Comparison of ENCODE assay signal across 18 cellular contexts in genomic region chr10:10438335-10439123, GRCh38.
A peak's percentile ranks its signal among the peaks of the same experiment; 100 is the strongest.
DNase-seq lines count a peak whose midpoint lies in the region; ATAC-seq, FAIRE-seq and TF ChIP-seq lines count a peak whose summit lies in the region.
"Had no signal": no experiment of that assay in that cellular context is flagged by ENCODE, and none has a peak within 500 bp of the region (broad histone marks: within the 10 kb centered on the region; RNA-seq: fewer than 3 reads in every experiment).

No MANE protein-coding gene starts in this region.

- no peak overlapping the region for H3K4me3 ChIP-seq in H1 (ENCODE audit: extremely low read depth in 1 of 4, insufficient read depth in 2 of 4, low read depth in 3 of 4, low read length in 4 of 4)
- no peak overlapping the region for H3K4me3 ChIP-seq in transverse colon
- no peak overlapping the region for H3K4me3 ChIP-seq in MM.1S (ENCODE audit: low read length)
- H3K4me3 ChIP-seq: SK-N-MC had no signal

- POLR2A ChIA-PET in H1 (lab: Charles Lee; ENCODE audit: partially characterized antibody): no interaction called here

- CTCF ChIA-PET in H1 (lab: Charles Lee; ENCODE audit: partially characterized antibody): no interaction called here

- H2BK15ac ChIP-seq in H1 (ENCODE audit: low read length): no peak overlapping the region

- no peak overlapping the region for H2AK5ac ChIP-seq in H1 (ENCODE audit: low read depth, low read length)

- TF ChIP-seq POLR2A in H1 (IDR thresholded peaks at IDR 0.05; ENCODE audit: control extremely low read depth in 1 of 2, low read depth in 2 of 2, low read length in 2 of 2) (no peak), transverse colon (IDR thresholded peaks at IDR 0.05) (no peak)

- no peak for TF ChIP-seq RAD21 in H1 (IDR thresholded peaks at IDR 0.05 in 1 of 2, conservative IDR thresholded peaks at IDR 0.05 in 1 of 2; ENCODE audit: low read depth in 2 of 2, low read length in 2 of 2)

- H2BK12ac ChIP-seq in H1 (ENCODE audit: low read depth, low read length): no peak overlapping the region

- H3K36me3 ChIP-seq in H1 (ENCODE audit: control insufficient read depth in 2 of 4, insufficient read depth in 4 of 4, low read length in 3 of 4) (no peaks in the 10 kb centered on the region), transverse colon (no peaks in the 10 kb centered on the region), MM.1S (replicated peaks; ENCODE audit: insufficient read depth, low read length) (no peaks in the 10 kb centered on the region)

- H4K20me1 ChIP-seq in H1 (replicated peaks in 1 of 2; ENCODE audit: control insufficient read depth in 1 of 2, insufficient read depth in 2 of 2, low read length in 2 of 2): no peaks in the 10 kb centered on the region
- H4K20me1 ChIP-seq in MM.1S (ENCODE audit: insufficient read depth, low read length): no peaks in the 10 kb centered on the region

- H3K79me1 ChIP-seq in H1 (ENCODE audit: low read depth, low read length): no peaks in the 10 kb centered on the region

- H4K91ac ChIP-seq in H1 (replicated peaks; ENCODE audit: insufficient read length, low read length): no peak overlapping the region

- peak; percentile 55 for ATAC-seq in GM18868 (IDR thresholded peaks at IDR 0.05; ENCODE audit: unreplicated experiment)
- ATAC-seq: Panc1 had no signal

- no peak overlapping the region for H2BK120ac ChIP-seq in H1 (replicated peaks; ENCODE audit: low read depth, low read length)

- no peak overlapping the region for H2BK5ac ChIP-seq in H1 (ENCODE audit: low read depth, low read length)

- in situ Hi-C loops in transverse colon (cut with MboI; ENCODE audit: low pct_ligation_motif_present in 1 of 4, low pct_unique_long_range_greater_than_20kb in 1 of 4, low sequenced_read_pairs in 3 of 4): no loop called here

- no peaks in the 10 kb centered on the region for H3F3A ChIP-seq in MM.1S (ENCODE audit: insufficient read depth, low read length)

- no peak overlapping the region for H3K23ac ChIP-seq in H1 (ENCODE audit: insufficient read length)

- H3K79me2 ChIP-seq in H1 (ENCODE audit: control insufficient read depth in 1 of 2, insufficient read depth in 2 of 2, low read length in 2 of 2) (no peaks in the 10 kb centered on the region), MM.1S (ENCODE audit: low read length) (no peaks in the 10 kb centered on the region)

- no peak overlapping the region for H4K8ac ChIP-seq in H1 (ENCODE audit: extremely low read depth, insufficient read depth, low read length)

- H3K9me3 ChIP-seq in H1 (ENCODE audit: insufficient read depth in 2 of 2, low read depth in 1 of 2, low read length in 1 of 2) (peaks cover 0 to 4% of the 10 kb centered on the region in 2 experiments; a peak in 1 of 4 replicates), transverse colon (no peaks in the 10 kb centered on the region), MM.1S (replicated peaks; ENCODE audit: insufficient read depth, low read length) (no peaks in the 10 kb centered on the region)

- H3K14ac ChIP-seq in H1 (ENCODE audit: insufficient read length): no peak overlapping the region

- no peak overlapping the region for H4K5ac ChIP-seq in H1 (ENCODE audit: insufficient read length, low read depth, low read length)

- H2BK20ac ChIP-seq in H1 (ENCODE audit: low read length): no peak overlapping the region

- H2AFZ ChIP-seq in H1 (ENCODE audit: low read length) (peak overlapping the region; percentile 38; the same call in 1 of the 2 replicates), MM.1S (ENCODE audit: low read length) (no peak overlapping the region)

- DNase-seq in SW480 (ENCODE audit: low spot score): peak; percentile 8
- DNase-seq in H1 (ENCODE audit: low read depth in 1 of 2, low spot score in 2 of 2): no peak
- DNase-seq in pons (ENCODE audit: low spot score): peak; percentile 11
- no peak for DNase-seq in transverse colon
- no peak for DNase-seq in MM.1S
- DNase-seq in AG08396 (ENCODE audit: low spot score): no peak
- DNase-seq: ACHN; CD4-positive, CD25-positive, alpha-beta regulatory T cell; DMS79; HFFc6; KBM-7; NCI-H1436; NCI-H2029 had no signal

- H3K9ac ChIP-seq in H1 (replicated peaks in 1 of 4; ENCODE audit: extremely low read depth in 1 of 4, low read depth in 3 of 4, low read length in 3 of 4) (no peak overlapping the region), MM.1S (ENCODE audit: low read length) (no peak overlapping the region)

- no peak overlapping the region for H3K27ac ChIP-seq in H1 (ENCODE audit: low read depth, low read length)
- H3K27ac ChIP-seq in transverse colon: no peak overlapping the region
- no peak overlapping the region for H3K27ac ChIP-seq in MM.1S (ENCODE audit: low read length)
- H3K27ac ChIP-seq: SK-N-MC had no signal

- intact Hi-C loops in transverse colon (cut with DNase I; ENCODE audit: low total_unique reads): no loop called here

- H3K56ac ChIP-seq in H1 (replicated peaks; ENCODE audit: insufficient read length, low read depth, low read length): no peak overlapping the region

- H3K4me1 ChIP-seq in H1 (replicated peaks in 1 of 4; ENCODE audit: control insufficient read depth in 3 of 4, insufficient read depth in 4 of 4, low read length in 3 of 4): no peaks in the 10 kb centered on the region
- H3K4me1 ChIP-seq in transverse colon: no peaks in the 10 kb centered on the region
- H3K4me1 ChIP-seq in MM.1S (ENCODE audit: low read length): no peaks in the 10 kb centered on the region

- H3K27me3 ChIP-seq in H1 (replicated peaks in 1 of 4; ENCODE audit: control insufficient read depth in 3 of 4, extremely low read depth in 1 of 4, insufficient read depth in 3 of 4, low read length in 3 of 4): no peaks in the 10 kb centered on the region
- H3K27me3 ChIP-seq in transverse colon: no peaks in the 10 kb centered on the region
- no peaks in the 10 kb centered on the region for H3K27me3 ChIP-seq in MM.1S (replicated peaks; ENCODE audit: insufficient read depth, low read length)

- FAIRE-seq in H1 (lab: Jason Lieb, UNC): no peak
- FAIRE-seq: GM18507, H54 had no signal

- no peaks in the 10 kb centered on the region for H3K9me2 ChIP-seq in MM.1S (replicated peaks; ENCODE audit: insufficient read depth, low read length)

- H3K18ac ChIP-seq in H1 (ENCODE audit: extremely low read depth, low read length): no peak overlapping the region; the same call in 1 of the 2 replicates

- no peaks in the 10 kb centered on the region for H3K23me2 ChIP-seq in H1 (ENCODE audit: low read depth, low read length)

- no peak for TF ChIP-seq EP300 in H1 (IDR thresholded peaks at IDR 0.05; ENCODE audit: borderline replicate concordance in 1 of 2, low read depth in 2 of 2, low read length in 2 of 2)
- no peak for TF ChIP-seq EP300 in transverse colon (IDR thresholded peaks at IDR 0.05; ENCODE audit: low read depth)

- TF ChIP-seq CTCF in H1 (IDR thresholded peaks at IDR 0.05; ENCODE audit: control extremely low read depth in 1 of 3, insufficient read depth in 1 of 3, low read depth in 1 of 3, low read length in 3 of 3): no peak
- no peak for TF ChIP-seq CTCF in transverse colon (IDR thresholded peaks at IDR 0.05)
- no peak for TF ChIP-seq CTCF in MM.1S (IDR thresholded peaks at IDR 0.05; ENCODE audit: low read length)

- no peak overlapping the region for H3K4ac ChIP-seq in H1 (replicated peaks; ENCODE audit: insufficient read length, low read depth, low read length)

- WGBS in H1 (ENCODE audit: extremely low coverage in 1 of 2, insufficient coverage in 1 of 2, insufficient read length in 1 of 2, insufficient replicate concordance in 2 of 2, low coverage in 1 of 2, low lambda C conversion rate in 2 of 2, missing lambda C conversion rate in 1 of 2), 2 experiments: 89% methylated on average over 1 of the region's 1 CpG; no CpG with 5 or more reads in 1 of the 2 experiments
- 18 to 46% methylated on average over 1 of the region's 1 CpG for WGBS in transverse colon (ENCODE audit: low coverage in 1 of 2), 2 donors

- H3K4me2 ChIP-seq in H1 (ENCODE audit: insufficient read depth in 1 of 2, low read depth in 2 of 2, low read length in 2 of 2) (no peak overlapping the region), MM.1S (ENCODE audit: low read depth, low read length) (no peak overlapping the region)

TF ChIP-seq in H1, 55 proteins besides CTCF, POLR2A, EP300 and RAD21 (continues in another document):
- TF ChIP-seq CTBP2 (IDR thresholded peaks at IDR 0.05; ENCODE audit: borderline replicate concordance, insufficient read depth, insufficient read length, low read length) (no peak), E2F6 (IDR thresholded peaks at IDR 0.05) (no peak), YY1 (IDR thresholded peaks at IDR 0.05; ENCODE audit: low read depth, low read length) (no peak), TCF12 (IDR thresholded peaks at IDR 0.05; ENCODE audit: low read depth, low read length) (no peak), MAFK (IDR thresholded peaks at IDR 0.05; ENCODE audit: low read depth, low read length) (no peak), CREB1 (IDR thresholded peaks at IDR 0.05) (no peak), ZNF274 (IDR thresholded peaks at IDR 0.05; ENCODE audit: borderline replicate concordance, extremely low read depth, low read length) (no peak), KDM5A (IDR thresholded peaks at IDR 0.05; ENCODE audit: low read length) (no peak)

Comparison
In these comparisons a context has a peak if more than half of its experiments do, and no peak if none do; other contexts are left out.
1. DNase-seq: peak in SW480 (single experiment) and pons (single experiment); none in H1 (0 of 2), transverse colon (single experiment), MM.1S (single experiment) and AG08396 (single experiment).